In the genomic region with DNA sequence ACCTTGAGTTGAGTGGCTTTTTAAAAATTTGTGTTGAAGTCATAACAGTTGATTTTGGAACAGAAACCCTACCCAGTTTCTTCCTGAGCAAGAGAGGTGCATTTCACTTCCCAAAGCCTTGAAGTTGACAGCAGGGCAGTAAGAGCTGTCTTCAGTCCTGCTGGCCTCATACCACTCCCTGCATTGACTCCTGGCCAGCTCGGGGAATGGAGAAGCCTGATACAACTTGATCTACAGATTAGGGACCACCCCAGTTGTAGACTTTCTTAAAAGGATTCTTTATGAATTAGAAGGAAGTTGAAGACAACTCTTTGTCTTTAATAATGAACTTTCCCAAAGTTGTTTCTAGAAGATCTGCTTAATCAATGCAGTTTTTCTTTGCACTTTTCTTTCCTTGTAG, we compare ENCODE assay signal across 17 cellular contexts.
A peak's percentile ranks its signal among the peaks of the same experiment; 100 is the strongest.
DNase-seq lines count a peak whose midpoint lies in the region; ATAC-seq and TF ChIP-seq lines count a peak whose summit lies in the region.
"Had no signal": no experiment of that assay in that cellular context is flagged by ENCODE, and none has a peak within 500 bp of the region (broad histone marks: within the 10 kb centered on the region; RNA-seq: fewer than 3 reads in every experiment).

No MANE protein-coding gene starts in this region.

- H3K36me3 ChIP-seq in ACC112 (ENCODE audit: insufficient read depth, low read length) (peaks cover 25% of the 10 kb centered on the region), RWPE2 (ENCODE audit: low read depth) (peaks cover 92% of the 10 kb centered on the region), osteoblast (ENCODE audit: insufficient read depth, low read length) (peaks cover 4% of the 10 kb centered on the region)
- H3K36me3 ChIP-seq: ovary had no signal

- peaks cover 2% of the 10 kb centered on the region for H3K9me3 ChIP-seq in RWPE2 (ENCODE audit: severe bottlenecking)
- no peaks in the 10 kb centered on the region for H3K9me3 ChIP-seq in osteoblast (ENCODE audit: low read depth, low read length)
- H3K9me3 ChIP-seq: ovary, Peyer's patch, upper lobe of right lung had no signal

- no peak for TF ChIP-seq CTCF in RWPE2 (IDR thresholded peaks at IDR 0.05; ENCODE audit: poor library complexity, severe bottlenecking)
- TF ChIP-seq CTCF in osteoblast (IDR thresholded peaks at IDR 0.05; ENCODE audit: extremely low read depth, low read depth, low read length): no peak

- ATAC-seq in RWPE2 (ENCODE audit: low read depth) (no peak), GM19035 (IDR thresholded peaks at IDR 0.05; ENCODE audit: unreplicated experiment) (no peak), HG03521 (IDR thresholded peaks at IDR 0.05; ENCODE audit: unreplicated experiment) (no peak), HG03175 (IDR thresholded peaks at IDR 0.05; ENCODE audit: unreplicated experiment) (no peak)
- ATAC-seq: stimulated activated naive B cell treated with anti-CD40 and anti-IgM and Interleukin-4, amounts not matched to agents 10 μg/mL and 1 μg/mL and 100 μg/mL, for 72 hours; upper lobe of right lung had no signal

- H4K20me1 ChIP-seq in osteoblast (ENCODE audit: insufficient read depth, low read length): no peaks in the 10 kb centered on the region

- DNase-seq in RWPE2 (ENCODE audit: low spot score) (no peak), epithelial cell of prostate (ENCODE audit: low read depth, low spot score) (no peak), osteoblast (ENCODE audit: insufficient read length, low spot score, missing footprints) (no peak), DMS153 (lab: John Stamatoyannopoulos, UW) (no peak)
- DNase-seq: aorta; CD4-positive, alpha-beta memory T cell; DMS79 treated with DMSO at 0.1 percent for 48 hours; NCI-H1417 treated with DMSO at 0.1 percent for 48 hours; ovary; Peyer's patch; stimulated activated naive B cell treated with anti-CD40 and anti-IgM and Interleukin-4, amounts not matched to agents 10 μg/mL and 1 μg/mL and 100 μg/mL, for 72 hours; upper lobe of right lung had no signal

- H3K4me2 ChIP-seq in osteoblast (ENCODE audit: insufficient read depth, low read length): no peak overlapping the region
- H3K4me2 ChIP-seq: KMS-11 had no signal

- H3K27ac ChIP-seq in ACC112 (ENCODE audit: low read depth, low read length) (peak overlapping the region; percentile 50), RWPE2 (ENCODE audit: poor library complexity, severe bottlenecking) (peak overlapping the region; percentile 6), epithelial cell of prostate (peak overlapping the region; percentile 50), osteoblast (ENCODE audit: low read depth, low read length) (peak overlapping the region; percentile 21)
- H3K27ac ChIP-seq: KMS-11, ovary, Peyer's patch, upper lobe of right lung had no signal

- peaks cover 17% of the 10 kb centered on the region for H3K4me1 ChIP-seq in ACC112 (ENCODE audit: control insufficient read depth, insufficient read depth, low read length, unreplicated experiment)
- no peaks in the 10 kb centered on the region for H3K4me1 ChIP-seq in RWPE2 (ENCODE audit: insufficient read depth, poor library complexity, severe bottlenecking)
- H3K4me1 ChIP-seq in osteoblast (ENCODE audit: insufficient read depth, low read length): peaks cover 13% of the 10 kb centered on the region
- H3K4me1 ChIP-seq: upper lobe of right lung had no signal

- no peaks in the 10 kb centered on the region for H3K79me2 ChIP-seq in ACC112 (ENCODE audit: control insufficient read depth, insufficient read depth, low read length, unreplicated experiment)
- no peaks in the 10 kb centered on the region for H3K79me2 ChIP-seq in osteoblast (ENCODE audit: insufficient read depth, low read length)

- no peak overlapping the region for H2AFZ ChIP-seq in ACC112 (ENCODE audit: low read length, unreplicated experiment)
- no peak overlapping the region for H2AFZ ChIP-seq in osteoblast (ENCODE audit: low read length)

- no peaks in the 10 kb centered on the region for H3K27me3 ChIP-seq in ACC112 (ENCODE audit: insufficient read depth, low read length)
- H3K27me3 ChIP-seq in RWPE2 (ENCODE audit: insufficient read depth, poor library complexity, severe bottlenecking): no peaks in the 10 kb centered on the region
- H3K27me3 ChIP-seq in osteoblast (ENCODE audit: insufficient read depth, low read length): no peaks in the 10 kb centered on the region
- H3K27me3 ChIP-seq: ovary, Peyer's patch, upper lobe of right lung had no signal

- H3K4me3 ChIP-seq in ACC112 (ENCODE audit: low read depth, low read length) (no peak overlapping the region), RWPE2 (ENCODE audit: severe bottlenecking) (no peak overlapping the region), osteoblast (ENCODE audit: insufficient read depth, low read length) (no peak overlapping the region)
- H3K4me3 ChIP-seq: ovary, Peyer's patch, upper lobe of right lung had no signal
